17 cellular contexts compared by ENCODE assay signal in the genomic region with DNA sequence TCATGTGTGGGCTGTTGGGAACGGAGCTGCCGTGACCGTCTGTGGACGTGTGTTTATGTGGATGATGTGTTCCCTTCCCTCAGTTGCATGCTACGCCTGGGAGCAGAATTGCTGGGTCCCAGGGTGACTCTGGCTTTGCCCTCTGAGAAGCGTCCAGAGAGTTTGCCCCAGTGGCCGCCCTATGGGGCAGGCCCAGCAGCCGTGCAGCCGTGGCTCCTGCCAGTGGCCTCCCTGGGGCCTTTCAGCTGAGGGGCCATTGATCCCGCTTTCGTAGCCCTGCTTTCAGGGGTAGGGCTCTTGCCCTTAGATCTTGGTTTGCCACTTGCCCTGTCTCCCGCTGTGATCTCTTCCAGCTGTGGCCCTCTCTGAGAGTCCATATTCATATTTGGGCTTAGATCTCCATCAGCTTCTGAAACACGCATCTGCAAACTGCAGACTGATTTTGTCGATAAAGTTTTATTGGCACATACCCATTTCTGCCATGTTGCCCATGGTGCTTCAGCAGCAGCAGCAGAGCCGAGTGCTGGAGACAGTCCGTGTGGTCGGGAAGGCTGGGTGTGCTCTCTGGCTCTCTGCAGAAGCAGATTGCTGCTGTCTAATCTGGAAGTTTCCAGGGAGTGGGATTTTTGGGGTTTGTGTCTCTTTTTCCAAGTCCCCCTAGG. TPM values are rescaled to one million over a fixed set of nuclear protein-coding genes. Genes with fewer than 3 reads are reported as not detected.
DNase-seq lines count a peak whose midpoint lies in the region; ATAC-seq, FAIRE-seq and TF ChIP-seq lines count a peak whose summit lies in the region.
"Had no signal": no experiment of that assay in that cellular context is flagged by ENCODE, and none has a peak within 500 bp of the region (broad histone marks: within the 10 kb centered on the region; RNA-seq: fewer than 3 reads in every experiment).

No MANE protein-coding gene starts in this region.

- H3K4me3 Mint-ChIP-seq in H9: no peak overlapping the region
- H3K4me3 Mint-ChIP-seq: CD4-positive, alpha-beta memory T cell had no signal

- H2BK20ac ChIP-seq in H9 (ENCODE audit: low read depth, low read length, poor library complexity, severe bottlenecking): no peak overlapping the region

- H3K79me2 ChIP-seq in H9 (ENCODE audit: insufficient read depth, low read length) (0 out of 2 replicates have a peak, but pooled peaks cover under 1% of the 10 kb centered on the region), GM12878 (ENCODE audit: control insufficient read depth, insufficient read depth, low read length) (no peaks in the 10 kb centered on the region), HepG2 (ENCODE audit: insufficient read depth, low read length) (peaks cover 25% of the 10 kb centered on the region)

- H4K8ac ChIP-seq in H9 (replicated peaks; ENCODE audit: insufficient read length, low read depth, low read length): no peak overlapping the region

- no peaks in the 10 kb centered on the region for H3K9me3 Mint-ChIP-seq in H9
- H3K9me3 Mint-ChIP-seq: CD4-positive, alpha-beta memory T cell had no signal

- H3K36me3 Mint-ChIP-seq in H9 (ENCODE audit: insufficient read depth in 1 of 3, low read depth in 3 of 3): no peaks in the 10 kb centered on the region; a peak in 3 of 7 replicates
- H3K36me3 Mint-ChIP-seq: CD4-positive, alpha-beta memory T cell had no signal

- CTCF ChIA-PET in GM12878 (lab: Yijun Ruan, JAX) (interaction anchor here (1.7 to 4.8 kb wide), 2 partner anchors 14 to 149 kb away, joined by 4 to 28 read pairs; no protein-coding TSS in a partner anchor), HepG2 (lab: Yijun Ruan, JAX; ENCODE audit: low intra/inter-chr PET ratio, low total read pairs) (no interaction called here)

- H2BK12ac ChIP-seq in H9 (ENCODE audit: insufficient read length, low read depth, low read length): no peak overlapping the region

- SMC1A ChIA-PET in GM12878 (lab: Charles Lee; ENCODE audit: uncharacterized antibody, unreplicated experiment): no interaction called here

- H3K27ac Mint-ChIP-seq in H9: peak overlapping the region in 2 of 3 experiments; percentile 17 to 20; a peak in 1 of 7 replicates

- RAD21 ChIA-PET in GM12878 (lab: Charles Lee; ENCODE audit: unreplicated experiment): no interaction called here

- H4K5ac ChIP-seq in H9 (ENCODE audit: insufficient read length, low read depth, low read length): no peak overlapping the region

- TF ChIP-seq RAD21 in GM12878 (IDR thresholded peaks at IDR 0.05; ENCODE audit: insufficient read depth, low read depth, low read length) (no peak), HepG2 (CRISPR knock-in tag; IDR thresholded peaks at IDR 0.05) (no peak)

- TF ChIP-seq CTCF in H9 (conservative IDR thresholded peaks at IDR 0.05): no peak
- TF ChIP-seq CTCF in GM12878 (IDR thresholded peaks at IDR 0.05 in 2 of 3, conservative IDR thresholded peaks at IDR 0.05 in 1 of 3; ENCODE audit: control insufficient read depth in 2 of 3, extremely low read depth in 1 of 3, insufficient read depth in 1 of 3, low read depth in 3 of 3, low read length in 3 of 3): no peak
- TF ChIP-seq CTCF in HepG2 (CRISPR knock-in tag; IDR thresholded peaks at IDR 0.05): no peak

- no CpG with 5 or more reads among the region's 17 CpGs for WGBS in H9 (ENCODE audit: extremely low coverage, insufficient read length, low lambda C conversion rate)
- WGBS in GM12878 (ENCODE audit: insufficient coverage, insufficient replicate concordance, low lambda C conversion rate, missing lambda C conversion rate): 87% methylated on average over 17 of the region's 17 CpGs
- WGBS in HepG2 (ENCODE audit: low lambda C conversion rate): 95% methylated on average over 10 of the region's 17 CpGs

- H3K36me3 ChIP-seq in BLaER1: peaks cover 38% of the 10 kb centered on the region
- H3K36me3 ChIP-seq in GM12878 (ENCODE audit: control insufficient read depth in 2 of 2, insufficient read depth in 2 of 2, low read length in 1 of 2): no peaks in the 10 kb centered on the region
- peaks cover 6 to 25% of the 10 kb centered on the region in 2 experiments; a peak in 3 of 5 replicates for H3K36me3 ChIP-seq in HepG2 (replicated peaks in 1 of 2; ENCODE audit: control insufficient read depth in 1 of 2, insufficient read depth in 2 of 2, low read length in 2 of 2)

- no peak overlapping the region for H3K18ac ChIP-seq in H9 (ENCODE audit: insufficient read length, low read depth, low read length)

- H3K14ac ChIP-seq in H9 (ENCODE audit: insufficient read depth, low read length): no peak overlapping the region

- H2BK5ac ChIP-seq in H9 (ENCODE audit: insufficient read length, low read length): no peak overlapping the region

- no peak overlapping the region for H3K4ac ChIP-seq in H9 (ENCODE audit: low read depth, low read length)

- no peaks in the 10 kb centered on the region for H3K27me3 Mint-ChIP-seq in H9 (ENCODE audit: low read depth)
- H3K27me3 Mint-ChIP-seq: CD4-positive, alpha-beta memory T cell had no signal

- H3K9me3 ChIP-seq in BLaER1 (no peaks in the 10 kb centered on the region), H9 (ENCODE audit: control insufficient read depth, low read depth, low read length) (no peaks in the 10 kb centered on the region), GM12878 (replicated peaks; ENCODE audit: control insufficient read depth, insufficient read depth, low read length) (no peaks in the 10 kb centered on the region), HepG2 (ENCODE audit: low read length) (no peaks in the 10 kb centered on the region)

- no peak overlapping the region for H2AFZ ChIP-seq in H9 (ENCODE audit: low read length)
- no peak overlapping the region for H2AFZ ChIP-seq in GM12878 (ENCODE audit: control insufficient read depth, low read depth, low read length)
- H2AFZ ChIP-seq in HepG2 (ENCODE audit: low read length): no peak overlapping the region

- H2BK120ac ChIP-seq in H9 (ENCODE audit: low read depth, low read length, poor library complexity, severe bottlenecking): no peak overlapping the region

- H3K27ac ChIP-seq in BLaER1: peak overlapping the region; percentile 87
- no peak overlapping the region for H3K27ac ChIP-seq in H9 (ENCODE audit: insufficient read length, low read depth, low read length)
- no peak overlapping the region for H3K27ac ChIP-seq in GM12878 (ENCODE audit: control insufficient read depth, insufficient read depth)
- no peak overlapping the region for H3K27ac ChIP-seq in HepG2 (ENCODE audit: extremely low read length, insufficient read depth, low read length)
- H3K27ac ChIP-seq: C4-2B, HL-60 had no signal

- BruUV-seq in GM12878 (replicated peaks; lab: Mats Ljungman, UMichigan) (no TSS peak), HepG2 (replicated peaks; lab: Mats Ljungman, UMichigan) (no TSS peak)

- no peak for TF ChIP-seq EP300 in GM12878 (IDR thresholded peaks at IDR 0.05; ENCODE audit: borderline replicate concordance in 1 of 2, control insufficient read depth in 1 of 2, low read depth in 2 of 2, low read length in 2 of 2)
- TF ChIP-seq EP300 in HepG2 (IDR thresholded peaks at IDR 0.05; ENCODE audit: low read depth in 2 of 2, low read length in 2 of 2): no peak
- TF ChIP-seq EP300 in HepG2 (CRISPR knock-in tag; IDR thresholded peaks at IDR 0.05; ENCODE audit: borderline replicate concordance): no peak

- no peak overlapping the region for H3T11ph ChIP-seq in H9 (ENCODE audit: low read length)

- no peak for TF ChIP-seq POLR2A in GM12878 (IDR thresholded peaks at IDR 0.05; ENCODE audit: low read depth, low read length)
- no peak for TF ChIP-seq POLR2A in HepG2 (IDR thresholded peaks at IDR 0.05; ENCODE audit: insufficient read depth in 1 of 2, low read depth in 2 of 2, low read length in 2 of 2)

- H3K4me1 Mint-ChIP-seq in H9: peaks cover 19 to 30% of the 10 kb centered on the region in 2 experiments

- intact Hi-C loops in GM12878 (cut with micrococcal nuclease; ENCODE audit: unreplicated experiment): no loop called here
- intact Hi-C loops in HepG2 (cut with micrococcal nuclease; ENCODE audit: unreplicated experiment): no loop called here

- ATAC-seq in GM12878 (no peak), HepG2 (no peak), GM21576 (IDR thresholded peaks at IDR 0.05; ENCODE audit: unreplicated experiment) (no peak)

- H2AK5ac ChIP-seq in H9 (ENCODE audit: insufficient read length, low read length): no peak overlapping the region

- H3K56ac ChIP-seq in H9 (ENCODE audit: insufficient read length, low read depth, low read length): no peak overlapping the region

- H3K4me3 ChIP-seq in BLaER1 (peak overlapping the region; percentile 33; the same call in 1 of the 2 replicates), GM12878 (no peak overlapping the region), HepG2 (replicated peaks in 1 of 3; ENCODE audit: insufficient read depth in 1 of 3, low read depth in 2 of 3, low read length in 3 of 3) (no peak overlapping the region)

- POLR2A ChIA-PET in GM12878 (lab: Charles Lee): no interaction called here
- POLR2A ChIA-PET in HepG2 (lab: Yijun Ruan, JAX): no interaction called here

- no peak overlapping the region for H2BK15ac ChIP-seq in H9 (ENCODE audit: low read depth, low read length)

- in situ Hi-C loops in GM12878 (cut with MboI) (no loop called here), HepG2 (cut with HindIII; ENCODE audit: extremely low pct_ligation_motif_present, low pct_unique_long_range_greater_than_20kb) (no loop called here)

- FAIRE-seq in GM12878 (lab: Jason Lieb, UNC): no peak
- FAIRE-seq in HepG2 (lab: Jason Lieb, UNC): no peak
- FAIRE-seq: G401.6, GM12892, GM19239, H54 had no signal

- H3K4me2 ChIP-seq in BLaER1 (peak overlapping the region; percentile 100), H9 (ENCODE audit: insufficient read depth, insufficient read length, low read length) (no peak overlapping the region), GM12878 (ENCODE audit: control insufficient read depth, insufficient read depth) (no peak overlapping the region), HepG2 (ENCODE audit: low read depth, low read length) (no peak overlapping the region)

- H3K23ac ChIP-seq in H9 (ENCODE audit: insufficient read length, low read depth, low read length): no peak overlapping the region

- H4K20me1 ChIP-seq in BLaER1 (peaks cover 44% of the 10 kb centered on the region), H9 (ENCODE audit: control insufficient read depth, insufficient read depth, insufficient read length) (no peaks in the 10 kb centered on the region), GM12878 (ENCODE audit: control insufficient read depth, insufficient read depth) (no peaks in the 10 kb centered on the region; the same call in 1 of the 2 replicates), HepG2 (ENCODE audit: insufficient read depth, low read length) (peaks cover 22% of the 10 kb centered on the region; the same call in 1 of the 2 replicates)

- H3K79me1 ChIP-seq in H9 (ENCODE audit: insufficient read depth, low read depth, low read length, poor library complexity, severe bottlenecking): no peaks in the 10 kb centered on the region

- no peak overlapping the region for H4K91ac ChIP-seq in H9 (ENCODE audit: insufficient read length, low read depth, low read length)

- DNase-seq in H9: no peak
- DNase-seq in GM12878 (ENCODE audit: low read depth, low spot score): no peak
- DNase-seq in HepG2 (ENCODE audit: low spot score): no peak
- DNase-seq in SHP77 treated with DMSO at 0.1 percent for 48 hours (lab: John Stamatoyannopoulos, UW): no peak
- DNase-seq in GOT3 (lab: John Stamatoyannopoulos, UW): no peak
- DNase-seq: ACHN; CD4-positive, alpha-beta memory T cell; DMS79; EL had no signal

- peak overlapping the region; percentile 68 for H3K9ac ChIP-seq in BLaER1
- H3K9ac ChIP-seq in H9 (ENCODE audit: extremely low read depth, insufficient read length, low read length): no peak overlapping the region
- H3K9ac ChIP-seq in GM12878 (ENCODE audit: control insufficient read depth, insufficient read depth, low read length): no peak overlapping the region
- H3K9ac ChIP-seq in HepG2 (ENCODE audit: insufficient read depth, low read depth, low read length): no peak overlapping the region

- H3K4me1 ChIP-seq in BLaER1 (peaks cover 98% of the 10 kb centered on the region), H9 (ENCODE audit: insufficient read depth, low read length) (no peaks in the 10 kb centered on the region; the same call in 1 of the 2 replicates), GM12878 (ENCODE audit: control insufficient read depth, insufficient read depth, low read length) (no peaks in the 10 kb centered on the region), HepG2 (ENCODE audit: insufficient read depth, low read length) (peaks cover 20% of the 10 kb centered on the region)

- H3K27me3 ChIP-seq in BLaER1 (no peaks in the 10 kb centered on the region), H9 (ENCODE audit: insufficient read depth, low read length) (no peaks in the 10 kb centered on the region), GM12878 (replicated peaks in 1 of 2; ENCODE audit: control insufficient read depth in 2 of 2, insufficient read depth in 2 of 2, low read length in 1 of 2) (no peaks in the 10 kb centered on the region), HepG2 (ENCODE audit: control insufficient read depth in 1 of 2, insufficient read depth in 2 of 2, low read length in 2 of 2) (no peaks in the 10 kb centered on the region)

- no peaks in the 10 kb centered on the region for H3K23me2 ChIP-seq in H9 (ENCODE audit: insufficient read length, low read depth, low read length, poor library complexity, severe bottlenecking)

RNA-seq across cellular contexts. Expression of gene GNA11, which starts 17.6 kb away (rescaled TPM):
- total RNA-seq in H9 (2021): 23.1 and 24.0 TPM in 2 replicates
- total RNA-seq in GM12878 (2013; cell fraction: nucleolus; rRNA removed): 5.3 and 6.9 TPM in 2 replicates
- 5.0 and 6.8 TPM in 2 replicates for total RNA-seq in GM12878 (2014; rRNA removed)
- 3.0 and 4.7 TPM in 2 replicates for total RNA-seq in GM12878 (2014; rRNA removed; fragmentation: Illumina TruSeq; extraction: Trizol)
- total RNA-seq in GM12878 (2021): 9.7 and 10.6 TPM in 2 replicates
- 3.1 TPM for polyA plus RNA-seq in GM12878 (2011; ENCODE audit: low read depth)
- 1.1 and 1.6 TPM in 2 replicates for polyA plus RNA-seq in GM12878 (2011; rRNA removed)
- polyA plus RNA-seq in GM12878 (2011; cell fraction: cytosol; rRNA removed): 3.6 and 4.8 TPM in 2 replicates
- 6.0 and 6.4 TPM in 2 replicates for polyA plus RNA-seq in GM12878 (2011; cell fraction: nucleus; rRNA removed)
- polyA plus RNA-seq in GM12878 (2012): 5.0 and 5.7 TPM in 2 replicates
- 7.5 and 7.9 TPM in 2 replicates for polyA plus RNA-seq in GM12878 (2014; fragmentation: Illumina TruSeq; extraction: Trizol)
- polyA plus RNA-seq in GM12878 (2014; fragmentation: Nextera tagmentation; extraction: Ambion mirVana): under 1 TPM; 0.07 to 0.21 TPM
- polyA plus RNA-seq in GM12878 (2014; rRNA removed): 5.5 and 6.4 TPM in 2 replicates
- polyA plus RNA-seq in GM12878 (2016; fragmentation: Nextera tagmentation; extraction: Ambion mirVana): 1 to 10 TPM; 1.9 to 2.2 TPM
- polyA minus RNA-seq in GM12878 (2011; rRNA and poly(A)+ RNA removed): 5.2 and 7.8 TPM in 2 replicates
- polyA minus RNA-seq in GM12878 (2011; cell fraction: cytosol; rRNA and poly(A)+ RNA removed): 1.6 and 2.8 TPM in 2 replicates
- 0.60 and 2.1 TPM in 2 replicates for polyA minus RNA-seq in GM12878 (2011; cell fraction: nucleus; rRNA and poly(A)+ RNA removed)
- total RNA-seq in HepG2 (2016; rRNA removed; fragmentation: Illumina TruSeq; extraction: Trizol): 18.8 and 26.8 TPM in 2 replicates
- 4.5 and 5.5 TPM in 2 replicates for total RNA-seq in HepG2 (2016; cell fraction: cytosol; rRNA removed; fragmentation: Illumina TruSeq; extraction: Trizol; ENCODE audit: low read depth)
- total RNA-seq in HepG2 (2016; cell fraction: insoluble cytoplasmic fraction; rRNA removed; fragmentation: Illumina TruSeq; extraction: Trizol): 16.2 and 28.2 TPM in 2 replicates
- 20.2 and 20.3 TPM in 2 replicates for total RNA-seq in HepG2 (2016; cell fraction: membrane; rRNA removed; fragmentation: Illumina TruSeq; extraction: Trizol)
- 13.2 and 15.8 TPM in 2 replicates for total RNA-seq in HepG2 (2016; cell fraction: nucleus; rRNA removed; fragmentation: Illumina TruSeq; extraction: Trizol)
- 16.0 and 16.8 TPM in 2 replicates for polyA plus RNA-seq in HepG2 (2011; rRNA removed)
- polyA plus RNA-seq in HepG2 (2011; cell fraction: cytosol; rRNA removed): 18.0 and 19.4 TPM in 2 replicates
- 24.5 and 30.8 TPM in 2 replicates for polyA plus RNA-seq in HepG2 (2011; cell fraction: nucleus; rRNA removed)
- polyA plus RNA-seq in HepG2 (2012): 21.5 and 25.5 TPM in 2 replicates
- polyA plus RNA-seq in HepG2 (2016; cell fraction: cytosol; fragmentation: Illumina TruSeq; extraction: Trizol; ENCODE audit: low read depth): 4.2 and 4.6 TPM in 2 replicates
- 25.9 and 33.9 TPM in 2 replicates for polyA plus RNA-seq in HepG2 (2016; cell fraction: insoluble cytoplasmic fraction; fragmentation: Illumina TruSeq; extraction: Trizol; ENCODE audit: low read depth)
- 14.1 and 15.9 TPM in 2 replicates for polyA plus RNA-seq in HepG2 (2016; cell fraction: membrane; fragmentation: Illumina TruSeq; extraction: Trizol; ENCODE audit: low read depth)
- polyA plus RNA-seq in HepG2 (2016; cell fraction: nucleus; fragmentation: Illumina TruSeq; extraction: Trizol; ENCODE audit: insufficient read depth, low read depth): 31.1 and 31.9 TPM in 2 replicates
- 36.6 and 52.6 TPM in 2 replicates for polyA minus RNA-seq in HepG2 (2011; rRNA and poly(A)+ RNA removed; ENCODE audit: low replicate concordance)
- 10.8 and 16.8 TPM in 2 replicates for polyA minus RNA-seq in HepG2 (2011; cell fraction: cytosol; rRNA and poly(A)+ RNA removed)
- polyA minus RNA-seq in HepG2 (2011; cell fraction: nucleus; rRNA and poly(A)+ RNA removed): 6.7 and 7.1 TPM in 2 replicates

RNA-seq across cellular contexts. Expression of gene GNA15, which starts 24.1 kb away (rescaled TPM):
- total RNA-seq in H9 (2021) (0.20 TPM in 1 of 2 replicates, not detected in the other), GM12878 (2014; rRNA removed) (16.7 and 18.0 TPM in 2 replicates), GM12878 (2014; rRNA removed; fragmentation: Illumina TruSeq; extraction: Trizol) (8.7 and 9.5 TPM in 2 replicates), GM12878 (2021) (16.2 and 16.9 TPM in 2 replicates), HepG2 (2016; rRNA removed; fragmentation: Illumina TruSeq; extraction: Trizol) (not detected in 2 replicates)
- 17.5 and 19.5 TPM in 2 replicates for total RNA-seq in GM12878 (2013; cell fraction: nucleolus; rRNA removed)
- 1.9 TPM for polyA plus RNA-seq in GM12878 (2011; ENCODE audit: low read depth)
- polyA plus RNA-seq in GM12878 (2011; rRNA removed) (10.2 and 16.6 TPM in 2 replicates), GM12878 (2014; fragmentation: Illumina TruSeq; extraction: Trizol) (2.5 and 7.3 TPM in 2 replicates), GM12878 (2014; fragmentation: Nextera tagmentation; extraction: Ambion mirVana) (1 to 10 TPM in 1 of 2 experiments, under 1 TPM in 1; 0.42 to 1.7 TPM), GM12878 (2014; rRNA removed) (13.0 and 13.8 TPM in 2 replicates), GM12878 (2016; fragmentation: Nextera tagmentation; extraction: Ambion mirVana) (10 to 100 TPM in 1 of 2 experiments, 1 to 10 TPM in 1; 8.7 to 10.1 TPM), HepG2 (2011; rRNA removed) (not detected in 2 replicates)
- polyA plus RNA-seq in GM12878 (2011; cell fraction: cytosol; rRNA removed): 23.5 and 26.3 TPM in 2 replicates
- 16.4 and 17.5 TPM in 2 replicates for polyA plus RNA-seq in GM12878 (2011; cell fraction: nucleus; rRNA removed)
- 6.3 and 11.1 TPM in 2 replicates for polyA plus RNA-seq in GM12878 (2012)
- polyA minus RNA-seq in GM12878 (2011; rRNA and poly(A)+ RNA removed): 13.3 and 23.2 TPM in 2 replicates
- polyA minus RNA-seq in GM12878 (2011; cell fraction: cytosol; rRNA and poly(A)+ RNA removed): 10.2 and 11.1 TPM in 2 replicates
- 4.6 and 6.2 TPM in 2 replicates for polyA minus RNA-seq in GM12878 (2011; cell fraction: nucleus; rRNA and poly(A)+ RNA removed)
- not detected in 2 replicates for total RNA-seq in HepG2 (2016; cell fraction: cytosol; rRNA removed; fragmentation: Illumina TruSeq; extraction: Trizol; ENCODE audit: low read depth)
- not detected in 2 replicates for total RNA-seq in HepG2 (2016; cell fraction: insoluble cytoplasmic fraction; rRNA removed; fragmentation: Illumina TruSeq; extraction: Trizol)
- total RNA-seq in HepG2 (2016; cell fraction: membrane; rRNA removed; fragmentation: Illumina TruSeq; extraction: Trizol): not detected in 2 replicates
- not detected in 2 replicates for total RNA-seq in HepG2 (2016; cell fraction: nucleus; rRNA removed; fragmentation: Illumina TruSeq; extraction: Trizol)
- 0.04 TPM in 1 of 2 replicates, not detected in the other for polyA plus RNA-seq in HepG2 (2011; cell fraction: cytosol; rRNA removed)
- not detected in 2 replicates for polyA plus RNA-seq in HepG2 (2011; cell fraction: nucleus; rRNA removed)
- polyA plus RNA-seq in HepG2 (2012): not detected in 2 replicates
- not detected in 2 replicates for polyA plus RNA-seq in HepG2 (2016; cell fraction: cytosol; fragmentation: Illumina TruSeq; extraction: Trizol; ENCODE audit: low read depth)
- polyA plus RNA-seq in HepG2 (2016; cell fraction: insoluble cytoplasmic fraction; fragmentation: Illumina TruSeq; extraction: Trizol; ENCODE audit: low read depth): not detected in 2 replicates
- 0.08 TPM in 1 of 2 replicates, not detected in the other for polyA plus RNA-seq in HepG2 (2016; cell fraction: membrane; fragmentation: Illumina TruSeq; extraction: Trizol; ENCODE audit: low read depth)
- 0.22 TPM in 1 of 2 replicates, not detected in the other for polyA plus RNA-seq in HepG2 (2016; cell fraction: nucleus; fragmentation: Illumina TruSeq; extraction: Trizol; ENCODE audit: insufficient read depth, low read depth)
- polyA minus RNA-seq in HepG2 (2011; rRNA and poly(A)+ RNA removed; ENCODE audit: low replicate concordance): 0.10 and 0.61 TPM in 2 replicates
- polyA minus RNA-seq in HepG2 (2011; cell fraction: cytosol; rRNA and poly(A)+ RNA removed): not detected in 2 replicates
- polyA minus RNA-seq in HepG2 (2011; cell fraction: nucleus; rRNA and poly(A)+ RNA removed): not detected in 2 replicates

RNA-seq across cellular contexts. Expression of gene TLE5, which starts 49.4 kb away (rescaled TPM):
- total RNA-seq in H9 (2021): 218 and 221 TPM in 2 replicates
- total RNA-seq in GM12878 (2013; cell fraction: nucleolus; rRNA removed): 52.7 and 76.7 TPM in 2 replicates
- 282 and 299 TPM in 2 replicates for total RNA-seq in GM12878 (2014; rRNA removed)
- 144 and 153 TPM in 2 replicates for total RNA-seq in GM12878 (2014; rRNA removed; fragmentation: Illumina TruSeq; extraction: Trizol)
- 354 and 373 TPM in 2 replicates for total RNA-seq in GM12878 (2021)
- polyA plus RNA-seq in GM12878 (2011; ENCODE audit: low read depth): 246 TPM
- 272 and 329 TPM in 2 replicates for polyA plus RNA-seq in GM12878 (2011; rRNA removed)
- 397 and 591 TPM in 2 replicates for polyA plus RNA-seq in GM12878 (2011; cell fraction: cytosol; rRNA removed)
- 669 and 746 TPM in 2 replicates for polyA plus RNA-seq in GM12878 (2011; cell fraction: nucleus; rRNA removed)
- 274 and 326 TPM in 2 replicates for polyA plus RNA-seq in GM12878 (2012)
- 52.9 and 154 TPM in 2 replicates for polyA plus RNA-seq in GM12878 (2014; fragmentation: Illumina TruSeq; extraction: Trizol)
- polyA plus RNA-seq in GM12878 (2014; fragmentation: Nextera tagmentation; extraction: Ambion mirVana): 10 to 100 TPM in 1 of 2 experiments, 1 to 10 TPM in 1; 2.5 to 13.0 TPM
- polyA plus RNA-seq in GM12878 (2014; rRNA removed): 359 and 398 TPM in 2 replicates
- 100 to 1,000 TPM in 1 of 2 experiments, 10 to 100 TPM in 1; 64.4 to 130 TPM for polyA plus RNA-seq in GM12878 (2016; fragmentation: Nextera tagmentation; extraction: Ambion mirVana)
- polyA minus RNA-seq in GM12878 (2011; rRNA and poly(A)+ RNA removed): 386 and 390 TPM in 2 replicates
- polyA minus RNA-seq in GM12878 (2011; cell fraction: cytosol; rRNA and poly(A)+ RNA removed): 245 and 292 TPM in 2 replicates
- polyA minus RNA-seq in GM12878 (2011; cell fraction: nucleus; rRNA and poly(A)+ RNA removed): 57.5 and 83.1 TPM in 2 replicates
- total RNA-seq in HepG2 (2016; rRNA removed; fragmentation: Illumina TruSeq; extraction: Trizol): 51.6 and 62.8 TPM in 2 replicates
- total RNA-seq in HepG2 (2016; cell fraction: cytosol; rRNA removed; fragmentation: Illumina TruSeq; extraction: Trizol; ENCODE audit: low read depth): 148 and 187 TPM in 2 replicates
- 41.9 and 63.2 TPM in 2 replicates for total RNA-seq in HepG2 (2016; cell fraction: insoluble cytoplasmic fraction; rRNA removed; fragmentation: Illumina TruSeq; extraction: Trizol)
- total RNA-seq in HepG2 (2016; cell fraction: membrane; rRNA removed; fragmentation: Illumina TruSeq; extraction: Trizol): 155 and 189 TPM in 2 replicates
- total RNA-seq in HepG2 (2016; cell fraction: nucleus; rRNA removed; fragmentation: Illumina TruSeq; extraction: Trizol): 29.0 and 32.6 TPM in 2 replicates
- polyA plus RNA-seq in HepG2 (2011; rRNA removed): 189 and 246 TPM in 2 replicates
- polyA plus RNA-seq in HepG2 (2011; cell fraction: cytosol; rRNA removed): 170 and 253 TPM in 2 replicates
- 312 and 359 TPM in 2 replicates for polyA plus RNA-seq in HepG2 (2011; cell fraction: nucleus; rRNA removed)
- polyA plus RNA-seq in HepG2 (2012): 157 and 182 TPM in 2 replicates
- 365 and 380 TPM in 2 replicates for polyA plus RNA-seq in HepG2 (2016; cell fraction: cytosol; fragmentation: Illumina TruSeq; extraction: Trizol; ENCODE audit: low read depth)
- 90.9 and 108 TPM in 2 replicates for polyA plus RNA-seq in HepG2 (2016; cell fraction: insoluble cytoplasmic fraction; fragmentation: Illumina TruSeq; extraction: Trizol; ENCODE audit: low read depth)
- 308 and 330 TPM in 2 replicates for polyA plus RNA-seq in HepG2 (2016; cell fraction: membrane; fragmentation: Illumina TruSeq; extraction: Trizol; ENCODE audit: low read depth)
- polyA plus RNA-seq in HepG2 (2016; cell fraction: nucleus; fragmentation: Illumina TruSeq; extraction: Trizol; ENCODE audit: insufficient read depth, low read depth): 105 and 117 TPM in 2 replicates
- 213 and 462 TPM in 2 replicates for polyA minus RNA-seq in HepG2 (2011; rRNA and poly(A)+ RNA removed; ENCODE audit: low replicate concordance)
- 159 and 180 TPM in 2 replicates for polyA minus RNA-seq in HepG2 (2011; cell fraction: cytosol; rRNA and poly(A)+ RNA removed)
- polyA minus RNA-seq in HepG2 (2011; cell fraction: nucleus; rRNA and poly(A)+ RNA removed): 36.2 and 46.2 TPM in 2 replicates
